14 cellular contexts compared by ENCODE assay signal in the genomic region with DNA sequence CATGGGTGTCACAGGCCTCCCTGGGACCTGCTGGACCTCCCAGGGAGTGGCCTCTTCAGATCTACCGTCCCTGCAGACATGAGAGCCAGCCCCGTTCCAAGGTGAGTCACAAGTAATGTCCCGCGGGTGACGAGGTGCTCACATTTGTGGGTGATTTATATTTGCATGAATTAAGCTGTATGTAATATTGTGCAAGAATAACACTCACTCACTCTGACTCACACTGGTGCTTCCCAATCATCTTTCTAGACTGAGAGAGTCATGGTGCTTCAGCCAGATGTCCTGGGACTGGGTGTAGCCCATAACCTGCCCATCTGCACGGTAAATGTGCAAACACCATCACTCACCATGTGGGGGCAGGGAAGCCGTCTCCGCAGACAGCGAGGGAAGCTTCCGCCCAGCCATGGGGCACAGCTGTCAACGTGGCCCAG.
DNase-seq lines count a peak whose midpoint lies in the region; ATAC-seq, FAIRE-seq and TF ChIP-seq lines count a peak whose summit lies in the region.
"Had no signal": no experiment of that assay in that cellular context is flagged by ENCODE, and none has a peak within 500 bp of the region (broad histone marks: within the 10 kb centered on the region; RNA-seq: fewer than 3 reads in every experiment).

No MANE protein-coding gene starts in this region.

- H3K9me3 ChIP-seq in BLaER1 treated with 17β-estradiol and CSF1 and Interleukin-3, amounts not matched to agents 10 nM and 100 nM (replicated peaks in 1 of 11): peaks cover 0 to 13% (median 0%) of the 10 kb centered on the region in 11 experiments; a peak in 5 of 22 replicates

- no peak for TF ChIP-seq CTCF in HL-60 (IDR thresholded peaks at IDR 0.05; ENCODE audit: insufficient read depth, low read length)
- TF ChIP-seq CTCF in RWPE1 (conservative IDR thresholded peaks at IDR 0.05; ENCODE audit: low read depth): no peak

- intact Hi-C loops in sciatic nerve (cut with DNase I): no loop called here

- POLR2A ChIA-PET in RWPE1 (lab: Yijun Ruan, JAX; ENCODE audit: low non-redundant PET): no interaction called here

- no peak for FAIRE-seq in HTR-8/SVneo (lab: Jason Lieb, UNC)

- DNase-seq in HL-60 (ENCODE audit: low read depth in 1 of 2, low spot score in 1 of 2) (peak; percentile 12 to 82), RWPE1 (ENCODE audit: low spot score) (peak; percentile 74), NCI-H1092 treated with DMSO at 0.1 percent for 48 hours (lab: John Stamatoyannopoulos, UW) (no peak), sciatic nerve (ENCODE audit: low spot score) (no peak), HTR-8/SVneo (ENCODE audit: insufficient read length, low spot score) (no peak)
- DNase-seq: activated CD4-positive, alpha-beta T cell treated with anti-CD3 and anti-CD28 coated beads, Interleukin-2, amount 10 ng/mL, durations not matched to agents 24 days and 14 days; activated naive CD4-positive, alpha-beta T cell treated with anti-CD3 and anti-CD28 coated beads, Interleukin-2, amount 50 U/mL, for 16 hours; left cardiac atrium; naive thymus-derived CD8-positive, alpha-beta T cell; NCI-H2081; T-helper 1 cell had no signal

- H4K20me1 ChIP-seq in BLaER1 treated with 17β-estradiol and CSF1 and Interleukin-3, amounts not matched to agents 10 nM and 100 nM: no peaks in the 10 kb centered on the region

- ATAC-seq in esophagus mucosa (peak; percentile 99), sciatic nerve (no peak), GM18907 (IDR thresholded peaks at IDR 0.05; ENCODE audit: unreplicated experiment) (no peak)
- ATAC-seq: left cardiac atrium; naive thymus-derived CD8-positive, alpha-beta T cell had no signal

- CTCF ChIA-PET in RWPE1 (lab: Yijun Ruan, JAX): no interaction called here

- H3K27me3 ChIP-seq in BLaER1 treated with 17β-estradiol and CSF1 and Interleukin-3, amounts not matched to agents 10 nM and 100 nM: peaks cover 0 to 7% (median 0%) of the 10 kb centered on the region in 11 experiments; a peak in 1 of 22 replicates
- no peaks in the 10 kb centered on the region for H3K27me3 ChIP-seq in HL-60 (ENCODE audit: insufficient read depth, poor library complexity, severe bottlenecking)

- H3K4me2 ChIP-seq in BLaER1 treated with 17β-estradiol and CSF1 and Interleukin-3, amounts not matched to agents 10 nM and 100 nM: peak overlapping the region in 5 of 11 experiments; percentile 24 to 56 (median 44); a peak in 10 of 22 replicates

- H3K4me3 ChIP-seq in BLaER1 treated with 17β-estradiol and CSF1 and Interleukin-3, amounts not matched to agents 10 nM and 100 nM: no peak overlapping the region
- no peak overlapping the region for H3K4me3 ChIP-seq in HL-60 (replicated peaks; ENCODE audit: insufficient read depth, low read length)

- H3K27ac ChIP-seq in BLaER1 treated with 17β-estradiol and CSF1 and Interleukin-3, amounts not matched to agents 10 nM and 100 nM: peak overlapping the region in 10 of 11 experiments; percentile 0 to 66 (median 34); a peak in 14 of 22 replicates
- H3K27ac ChIP-seq in HL-60 (replicated peaks): no peak overlapping the region
- peak overlapping the region; percentile 74 for H3K27ac ChIP-seq in RWPE1

- H3K4me1 ChIP-seq in BLaER1 treated with 17β-estradiol and CSF1 and Interleukin-3, amounts not matched to agents 10 nM and 100 nM: peaks cover 24 to 52% (median 39%) of the 10 kb centered on the region in 10 experiments

- H3K36me3 ChIP-seq in BLaER1 treated with 17β-estradiol and CSF1 and Interleukin-3, amounts not matched to agents 10 nM and 100 nM: no peaks in the 10 kb centered on the region

- no peak overlapping the region for H3K9ac ChIP-seq in BLaER1 treated with 17β-estradiol and CSF1 and Interleukin-3, amounts not matched to agents 10 nM and 100 nM

Comparison
In these comparisons a context has a peak if more than half of its experiments do, and no peak if none do; other contexts are left out.
1. DNase-seq: peak in HL-60 (2 of 2) and RWPE1 (single experiment); none in NCI-H1092 treated with DMSO at 0.1 percent for 48 hours (single experiment), sciatic nerve (single experiment) and HTR-8/SVneo (single experiment).